ENCODE assay signal across 15 cellular contexts in the genomic region with DNA sequence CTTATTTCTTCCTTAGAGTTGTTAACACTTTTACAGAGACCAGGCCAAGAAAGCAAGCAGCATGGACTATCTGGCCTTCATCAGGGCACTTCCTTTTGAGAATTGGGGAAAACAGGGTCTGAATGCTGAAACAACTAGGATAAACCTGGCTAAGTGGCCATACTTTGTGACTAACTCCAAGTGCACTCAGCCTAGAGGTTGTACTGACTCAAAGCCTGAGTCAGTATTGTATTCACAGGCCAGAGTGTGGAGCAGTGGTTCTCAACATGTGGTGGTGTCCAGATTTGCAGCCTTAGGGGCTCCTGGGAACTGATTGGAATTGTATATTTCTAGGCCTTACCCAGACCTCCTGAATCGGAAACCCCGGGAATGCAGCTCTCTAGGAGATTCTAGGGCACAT. TPM values are rescaled to one million over a fixed set of nuclear protein-coding genes. Genes with fewer than 3 reads are reported as not detected.
DNase-seq lines count a peak whose midpoint lies in the region; TF ChIP-seq lines count a peak whose summit lies in the region.
"Had no signal": no experiment of that assay in that cellular context is flagged by ENCODE, and none has a peak within 500 bp of the region (broad histone marks: within the 10 kb centered on the region; RNA-seq: fewer than 3 reads in every experiment).

No MANE protein-coding gene starts in this region.

- WGBS in esophagus squamous epithelium, 2 donors = 87 to 100% methylated on average over 2 of the region's 2 CpGs
- 86 to 94% methylated on average over 2 of the region's 2 CpGs for WGBS in thyroid gland, 2 donors
- 85 to 97% methylated on average over 2 of the region's 2 CpGs for WGBS in tibial nerve, 2 donors

- TF ChIP-seq CTCF in astrocyte of the spinal cord (IDR thresholded peaks at IDR 0.05; ENCODE audit: low read depth, low read length) (no peak), esophagus squamous epithelium (IDR thresholded peaks at IDR 0.05) (no peak), thyroid gland (IDR thresholded peaks at IDR 0.05) (no peak), tibial nerve (IDR thresholded peaks at IDR 0.05) (no peak)

- H3K27ac ChIP-seq in esophagus squamous epithelium (no peak overlapping the region), thyroid gland (no peak overlapping the region), tibial nerve (no peak overlapping the region)
- H3K27ac ChIP-seq: hepatocyte had no signal

- H3K4me1 ChIP-seq in esophagus squamous epithelium (no peaks in the 10 kb centered on the region), thyroid gland (no peaks in the 10 kb centered on the region), tibial nerve (no peaks in the 10 kb centered on the region)

- no peaks in the 10 kb centered on the region for H3K27me3 ChIP-seq in esophagus squamous epithelium
- H3K27me3 ChIP-seq in thyroid gland = no peaks in the 10 kb centered on the region
- H3K27me3 ChIP-seq in tibial nerve = no peaks in the 10 kb centered on the region
- H3K27me3 ChIP-seq: hepatocyte had no signal

- H3K9me3 ChIP-seq in esophagus squamous epithelium = no peaks in the 10 kb centered on the region
- no peaks in the 10 kb centered on the region for H3K9me3 ChIP-seq in thyroid gland
- H3K9me3 ChIP-seq in tibial nerve = no peaks in the 10 kb centered on the region

- in situ Hi-C loops in astrocyte of the spinal cord (cut with HindIII; ENCODE audit: low sequenced_read_pairs) = no loop called here

- DNase-seq in AG08395 (ENCODE audit: low spot score) (peak; percentile 79), HS-5 (ENCODE audit: low read depth) (peak; percentile 68), astrocyte of the spinal cord (ENCODE audit: low read depth, low spot score) (peak; percentile 9), kidney glomerular epithelial cell (lab: John Stamatoyannopoulos, UW) (peak; percentile 9), esophagus squamous epithelium (lab: John Stamatoyannopoulos, UW) (no peak), thyroid gland (no peak), epidermal melanocyte (ENCODE audit: insufficient read length, low spot score) (no peak), tibial nerve (ENCODE audit: low spot score in 2 of 2) (no peak)
- DNase-seq: activated naive CD4-positive, alpha-beta T cell treated with anti-CD3 and anti-CD28 coated beads for 36 hours; activated T-cell treated with anti-CD3 and anti-CD28 coated beads for 4 hours; dermis blood vessel endothelial cell; NCI-H2081; retina; stimulated activated naive CD8-positive, alpha-beta T cell treated with anti-CD3 and anti-CD28 coated beads, Interleukin-15, Interleukin-2, amounts not matched to agents 100 U/mL and 50 U/mL, for 24 hours had no signal

- no peak for TF ChIP-seq EP300 in tibial nerve (IDR thresholded peaks at IDR 0.05)

- TF ChIP-seq POLR2A in esophagus squamous epithelium (IDR thresholded peaks at IDR 0.05) (no peak), thyroid gland (IDR thresholded peaks at IDR 0.05) (no peak), tibial nerve (IDR thresholded peaks at IDR 0.05) (no peak)

- H3K36me3 ChIP-seq in esophagus squamous epithelium (peaks cover 48 to 97% (median 65%) of the 10 kb centered on the region in 3 donors), thyroid gland (peaks cover 71 to 85% of the 10 kb centered on the region in 2 donors), tibial nerve (peaks cover 0 to 95% (median 37%) of the 10 kb centered on the region in 3 donors)

- H3K4me3 ChIP-seq in astrocyte of the spinal cord (ENCODE audit: low read depth, low read length) (no peak overlapping the region), esophagus squamous epithelium (no peak overlapping the region), thyroid gland (replicated peaks in 1 of 3) (no peak overlapping the region), tibial nerve (no peak overlapping the region)
- H3K4me3 ChIP-seq: hepatocyte had no signal

- intact Hi-C loops in esophagus squamous epithelium (cut with DNase I) = no loop called here
- intact Hi-C loops in thyroid gland (cut with DNase I) = no loop called here

RNA-seq across cellular contexts. Expression of gene SEC23B, which starts 20.1 kb away (rescaled TPM):
- total RNA-seq in esophagus squamous epithelium = 10 to 100 TPM; 37.6 to 72.3 (median 43.9) TPM
- 10 to 100 TPM; 60.5 to 94.1 (median 84.6) TPM for total RNA-seq in thyroid gland
- 10 to 100 TPM; 21.4 to 48.1 (median 30.5) TPM for total RNA-seq in tibial nerve

RNA-seq across cellular contexts. Expression of gene RBBP9, which starts 30.8 kb away (rescaled TPM):
- total RNA-seq in esophagus squamous epithelium (10 to 100 TPM in 3 of 4 donors, 1 to 10 TPM in 1; 6.6 to 27.7 (median 11.4) TPM), thyroid gland (100 to 1,000 TPM in 1 of 4 donors, 10 to 100 TPM in 3; 51.5 to 106 (median 66.3) TPM), tibial nerve (10 to 100 TPM in 3 of 4 donors, 1 to 10 TPM in 1; 7.6 to 17.0 (median 12.2) TPM)

RNA-seq across cellular contexts. Expression of gene SMIM26, which starts 39.4 kb away (rescaled TPM):
- total RNA-seq in esophagus squamous epithelium (100 to 1,000 TPM in 2 of 4 donors, 10 to 100 TPM in 2; 72.0 to 147 (median 106) TPM), thyroid gland (100 to 1,000 TPM; 113 to 243 (median 132) TPM), tibial nerve (100 to 1,000 TPM in 1 of 4 donors, 10 to 100 TPM in 3; 93.9 to 139 (median 98.2) TPM)

Comparison
In these comparisons a context has a peak if more than half of its experiments do, and no peak if none do; other contexts are left out.
1. DNase-seq: peak in AG08395 (single experiment), HS-5 (single experiment), astrocyte of the spinal cord (single experiment) and kidney glomerular epithelial cell (single experiment); none in esophagus squamous epithelium (single experiment), thyroid gland (0 of 2), epidermal melanocyte (single experiment) and tibial nerve (0 of 2).